Comparison of ENCODE assay signal across 22 cellular contexts in genomic region chr1:118143136-118143535, GRCh38. TPM values are rescaled to one million over a fixed set of nuclear protein-coding genes. Genes with fewer than 3 reads are reported as not detected.
DNase-seq lines count a peak whose midpoint lies in the region; ATAC-seq and TF ChIP-seq lines count a peak whose summit lies in the region.
"Had no signal": no experiment of that assay in that cellular context is flagged by ENCODE, and none has a peak within 500 bp of the region (broad histone marks: within the 10 kb centered on the region; RNA-seq: fewer than 3 reads in every experiment).

No MANE protein-coding gene starts in this region.

- H3K36me3 Mint-ChIP-seq in MCF 10A (ENCODE audit: insufficient read depth, unreplicated experiment) = no peaks in the 10 kb centered on the region
- no peaks in the 10 kb centered on the region for H3K36me3 Mint-ChIP-seq in activated CD8-positive, alpha-beta memory T cell treated with anti-CD3 and anti-CD28 coated beads, Interleukin-2, amount 10 ng/mL, durations not matched to agents 7 days and 5 days
- no peaks in the 10 kb centered on the region for H3K36me3 Mint-ChIP-seq in activated CD4-positive, alpha-beta memory T cell treated with anti-CD3 and anti-CD28 coated beads, Interleukin-2, amount 10 ng/mL, durations not matched to agents 7 days and 5 days (ENCODE audit: low read depth)
- H3K36me3 Mint-ChIP-seq: IgD-negative memory B cell had no signal

- peak; percentile 49; the same call in 2 of the 3 replicates for ATAC-seq in RWPE2 (ENCODE audit: low read depth)
- ATAC-seq in activated CD8-positive, alpha-beta memory T cell treated with anti-CD3 and anti-CD28 coated beads, Interleukin-2, amount 10 ng/mL, durations not matched to agents 7 days and 5 days = no peak
- ATAC-seq: GM12878 had no signal

- no peak overlapping the region for H3K4me3 Mint-ChIP-seq in MCF 10A (ENCODE audit: unreplicated experiment)
- no peak overlapping the region for H3K4me3 Mint-ChIP-seq in activated CD8-positive, alpha-beta memory T cell treated with anti-CD3 and anti-CD28 coated beads, Interleukin-2, amount 10 ng/mL, durations not matched to agents 7 days and 5 days
- H3K4me3 Mint-ChIP-seq in activated CD4-positive, alpha-beta memory T cell treated with anti-CD3 and anti-CD28 coated beads, Interleukin-2, amount 10 ng/mL, durations not matched to agents 7 days and 5 days = no peak overlapping the region
- H3K4me3 Mint-ChIP-seq: B cell; CD4-positive, alpha-beta T cell; H9; HFFc6; IgD-negative memory B cell had no signal

- TF ChIP-seq CTCF in MCF 10A (IDR thresholded peaks at IDR 0.05; ENCODE audit: unreplicated experiment) (no peak), breast epithelium (IDR thresholded peaks at IDR 0.05) (no peak), RWPE2 (IDR thresholded peaks at IDR 0.05; ENCODE audit: poor library complexity, severe bottlenecking) (no peak)

- peak overlapping the region; percentile 31 for H3K27ac Mint-ChIP-seq in MCF 10A (ENCODE audit: low read depth, unreplicated experiment)
- no peak overlapping the region for H3K27ac Mint-ChIP-seq in activated CD8-positive, alpha-beta memory T cell treated with anti-CD3 and anti-CD28 coated beads, Interleukin-2, amount 10 ng/mL, durations not matched to agents 7 days and 5 days
- no peak overlapping the region for H3K27ac Mint-ChIP-seq in activated CD4-positive, alpha-beta memory T cell treated with anti-CD3 and anti-CD28 coated beads, Interleukin-2, amount 10 ng/mL, durations not matched to agents 7 days and 5 days
- H3K27ac Mint-ChIP-seq: B cell; CD4-positive, alpha-beta T cell; H9; HFFc6; IgD-negative memory B cell had no signal

- no TSS peak for BruUV-seq in MCF 10A (replicated peaks; lab: Mats Ljungman, UMichigan)

- H3K27me3 Mint-ChIP-seq in MCF 10A (ENCODE audit: insufficient read depth, unreplicated experiment) = no peaks in the 10 kb centered on the region
- H3K27me3 Mint-ChIP-seq in activated CD8-positive, alpha-beta memory T cell treated with anti-CD3 and anti-CD28 coated beads, Interleukin-2, amount 10 ng/mL, durations not matched to agents 7 days and 5 days = peaks cover under 1% of the 10 kb centered on the region
- peaks cover 5% of the 10 kb centered on the region for H3K27me3 Mint-ChIP-seq in activated CD4-positive, alpha-beta memory T cell treated with anti-CD3 and anti-CD28 coated beads, Interleukin-2, amount 10 ng/mL, durations not matched to agents 7 days and 5 days

- DNase-seq in MCF 10A (ENCODE audit: unreplicated experiment) (no peak), breast epithelium (ENCODE audit: low spot score in 2 of 2) (no peak), RWPE2 (ENCODE audit: low spot score) (no peak), epithelial cell of prostate (ENCODE audit: low read depth, low spot score) (no peak), erythroblast (lab: John Stamatoyannopoulos, UW) (no peak), activated T-cell treated with anti-CD3 and anti-CD28 coated beads for 4 hours (no peak)
- no peak for DNase-seq in activated CD8-positive, alpha-beta memory T cell treated with anti-CD3 and anti-CD28 coated beads, Interleukin-2, amount 10 ng/mL, durations not matched to agents 7 days and 5 days
- no peak for DNase-seq in activated CD4-positive, alpha-beta memory T cell treated with anti-CD3 and anti-CD28 coated beads, Interleukin-2, amount 10 ng/mL, durations not matched to agents 7 days and 5 days
- DNase-seq: C1 segment of cervical spinal cord; Calu3; CD4-positive, alpha-beta T cell; DMS 273 treated with DMSO at 0.1 percent for 48 hours; GOT3; H9; HFFc6 had no signal

- POLR2A ChIA-PET in MCF 10A (lab: Yijun Ruan, JAX) = interaction anchor here (0.6 to 0.9 kb wide), 2 partner anchors 21 to 36 kb away, joined by 3 read pairs; no protein-coding TSS in a partner anchor
- POLR2A ChIA-PET in activated CD4-positive, alpha-beta memory T cell treated with anti-CD3 and anti-CD28 coated beads, Interleukin-2, amount 10 ng/mL, durations not matched to agents 7 days and 5 days (lab: Charles Lee) = no interaction called here

- intact Hi-C loops in MCF 10A (cut with micrococcal nuclease) = no loop called here
- intact Hi-C loops in breast epithelium (cut with DNase I; ENCODE audit: low total_unique reads) = no loop called here

- H3K4me1 ChIP-seq in breast epithelium = no peaks in the 10 kb centered on the region
- H3K4me1 ChIP-seq in RWPE2 (ENCODE audit: insufficient read depth, poor library complexity, severe bottlenecking) = peaks cover 37% of the 10 kb centered on the region

- H3K4me3 ChIP-seq in breast epithelium = no peak overlapping the region
- H3K4me3 ChIP-seq in RWPE2 (ENCODE audit: severe bottlenecking) = no peak overlapping the region
- H3K4me3 ChIP-seq: GM12878 had no signal

- H3K9me3 ChIP-seq in breast epithelium = no peaks in the 10 kb centered on the region
- no peaks in the 10 kb centered on the region for H3K9me3 ChIP-seq in RWPE2 (ENCODE audit: severe bottlenecking)

- CTCF ChIA-PET in MCF 10A (lab: Yijun Ruan, JAX) = interaction anchor here (0.5 to 2.4 kb wide), 11 partner anchors 11 to 1232 kb away, joined by 3 to 12 read pairs (median 3); no protein-coding TSS in a partner anchor
- CTCF ChIA-PET in activated CD8-positive, alpha-beta memory T cell treated with anti-CD3 and anti-CD28 coated beads, Interleukin-2, amount 10 ng/mL, durations not matched to agents 7 days and 5 days (lab: Charles Lee) = no interaction called here
- CTCF ChIA-PET in activated CD4-positive, alpha-beta memory T cell treated with anti-CD3 and anti-CD28 coated beads, Interleukin-2, amount 10 ng/mL, durations not matched to agents 7 days and 5 days (lab: Charles Lee) = no interaction called here

- no peaks in the 10 kb centered on the region for H3K36me3 ChIP-seq in breast epithelium
- H3K36me3 ChIP-seq in RWPE2 (ENCODE audit: low read depth) = no peaks in the 10 kb centered on the region

- TF ChIP-seq POLR2A in breast epithelium (IDR thresholded peaks at IDR 0.05) = no peak
- TF ChIP-seq POLR2A in erythroblast (IDR thresholded peaks at IDR 0.05; ENCODE audit: low read length) = no peak

- H3K4me1 Mint-ChIP-seq in MCF 10A (ENCODE audit: insufficient read depth, unreplicated experiment) = peaks cover 7% of the 10 kb centered on the region
- no peaks in the 10 kb centered on the region for H3K4me1 Mint-ChIP-seq in activated CD8-positive, alpha-beta memory T cell treated with anti-CD3 and anti-CD28 coated beads, Interleukin-2, amount 10 ng/mL, durations not matched to agents 7 days and 5 days
- no peaks in the 10 kb centered on the region for H3K4me1 Mint-ChIP-seq in activated CD4-positive, alpha-beta memory T cell treated with anti-CD3 and anti-CD28 coated beads, Interleukin-2, amount 10 ng/mL, durations not matched to agents 7 days and 5 days
- H3K4me1 Mint-ChIP-seq: B cell, IgD-negative memory B cell had no signal

- H3K9me3 Mint-ChIP-seq in MCF 10A (ENCODE audit: unreplicated experiment) = no peaks in the 10 kb centered on the region
- H3K9me3 Mint-ChIP-seq in activated CD8-positive, alpha-beta memory T cell treated with anti-CD3 and anti-CD28 coated beads, Interleukin-2, amount 10 ng/mL, durations not matched to agents 7 days and 5 days (ENCODE audit: low read depth) = no peaks in the 10 kb centered on the region
- no peaks in the 10 kb centered on the region for H3K9me3 Mint-ChIP-seq in activated CD4-positive, alpha-beta memory T cell treated with anti-CD3 and anti-CD28 coated beads, Interleukin-2, amount 10 ng/mL, durations not matched to agents 7 days and 5 days

- no peaks in the 10 kb centered on the region for H3K27me3 ChIP-seq in breast epithelium
- no peaks in the 10 kb centered on the region for H3K27me3 ChIP-seq in RWPE2 (ENCODE audit: insufficient read depth, poor library complexity, severe bottlenecking)

- no peak overlapping the region for H3K27ac ChIP-seq in breast epithelium
- no peak overlapping the region for H3K27ac ChIP-seq in RWPE2 (ENCODE audit: poor library complexity, severe bottlenecking)
- H3K27ac ChIP-seq in epithelial cell of prostate = peak overlapping the region; percentile 35
- H3K27ac ChIP-seq: 22Rv1 had no signal

RNA-seq across cellular contexts. Expression of gene SPAG17, which starts 41.9 kb away (rescaled TPM):
- total RNA-seq in MCF 10A (2022) (not detected in 2 replicates), breast epithelium (1 to 10 TPM; 1.3 to 6.9 (median 5.9) TPM)
- total RNA-seq in activated CD8-positive, alpha-beta memory T cell treated with anti-CD3 and anti-CD28 coated beads, Interleukin-2, amount 10 ng/mL, durations not matched to agents 7 days and 5 days = not detected
- total RNA-seq in activated CD4-positive, alpha-beta memory T cell treated with anti-CD3 and anti-CD28 coated beads, Interleukin-2, amount 10 ng/mL, durations not matched to agents 7 days and 5 days = not detected
- total RNA-seq: A673; B cell; CD4-positive, alpha-beta T cell; Daoy; GM12878; HFFc6; HT1080 had no signal
